In the genomic region with DNA sequence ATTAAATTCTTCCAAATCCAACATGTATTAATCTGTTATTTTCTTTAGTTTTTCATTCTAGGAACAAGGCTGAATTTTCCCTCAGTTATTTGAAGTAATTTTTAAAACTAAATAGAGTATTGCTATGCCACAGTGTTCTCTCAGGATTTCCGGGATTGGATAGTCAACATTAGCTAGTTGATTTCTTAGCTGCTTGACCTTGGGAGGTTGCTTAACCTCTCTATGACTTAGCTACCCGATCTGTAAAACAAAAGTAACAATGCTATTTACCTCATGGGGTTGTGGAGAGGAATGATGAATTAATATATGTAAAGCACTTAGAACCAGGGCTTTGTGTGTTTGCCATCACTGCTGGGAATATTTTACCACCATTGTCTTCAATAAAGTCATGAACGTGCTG, we compare ENCODE assay signal across 23 cellular contexts. TPM values are rescaled to one million over a fixed set of nuclear protein-coding genes. Genes with fewer than 3 reads are reported as not detected.
DNase-seq lines count a peak whose midpoint lies in the region; ATAC-seq lines count a peak whose summit lies in the region.
"Had no signal": no experiment of that assay in that cellular context is flagged by ENCODE, and none has a peak within 500 bp of the region (broad histone marks: within the 10 kb centered on the region; RNA-seq: fewer than 3 reads in every experiment).

No MANE protein-coding gene starts in this region.

- H3K27ac Mint-ChIP-seq in CD8-positive, alpha-beta memory T cell, result peak overlapping the region in 7 of 8 donors; percentile 90 to 97 (median 93)
- H3K27ac Mint-ChIP-seq in T-cell, result peak overlapping the region; percentile 89 to 90
- H3K27ac Mint-ChIP-seq in central memory CD8-positive, alpha-beta T cell (ENCODE audit: low read depth), result peak overlapping the region; percentile 61
- H3K27ac Mint-ChIP-seq in natural killer cell treated with Interleukin-12 subunit alpha and Interleukin-12 subunit beta and Interleukin-15 and Interleukin-18, amount 100 ng/mL, for 72 hours, result peak overlapping the region; percentile 18 to 63

- POLR2A ChIA-PET in CD8-positive, alpha-beta memory T cell (lab: Charles Lee), result interaction anchor here (5.4 kb wide), 1 partner anchor 57 kb away, joined by 29 read pairs; a partner anchor contains a TSS
- POLR2A ChIA-PET in T-cell (lab: Charles Lee), result no interaction called here

- H3K9me3 Mint-ChIP-seq in CD8-positive, alpha-beta memory T cell, result peaks cover 1 to 6% (median 4%) of the 10 kb centered on the region in 5 donors
- peaks cover 0 to 5% (median 1%) of the 10 kb centered on the region in 3 donors for H3K9me3 Mint-ChIP-seq in T-cell
- H3K9me3 Mint-ChIP-seq in central memory CD8-positive, alpha-beta T cell, result no peaks in the 10 kb centered on the region
- no peaks in the 10 kb centered on the region for H3K9me3 Mint-ChIP-seq in natural killer cell treated with Interleukin-12 subunit alpha and Interleukin-12 subunit beta and Interleukin-15 and Interleukin-18, amount 100 ng/mL, for 72 hours

- peaks cover 74% of the 10 kb centered on the region for H3K4me1 ChIP-seq in CD8-positive, alpha-beta memory T cell (ENCODE audit: insufficient read depth, low read length)

- ATAC-seq in T-cell (replicated peaks in 1 of 4) (no peak), GM21723 (IDR thresholded peaks at IDR 0.05; ENCODE audit: unreplicated experiment) (no peak), GM21717 (IDR thresholded peaks at IDR 0.05; ENCODE audit: unreplicated experiment) (no peak)
- ATAC-seq in central memory CD8-positive, alpha-beta T cell (replicated peaks; ENCODE audit: extremely low read depth, poor library complexity, severe bottlenecking), result no peak
- no peak for ATAC-seq in natural killer cell treated with Interleukin-12 subunit alpha and Interleukin-12 subunit beta and Interleukin-15 and Interleukin-18, amount 100 ng/mL, for 72 hours
- ATAC-seq: esophagus mucosa, gastrocnemius medialis, GM12878 had no signal

- H3K36me3 ChIP-seq in CD8-positive, alpha-beta memory T cell (ENCODE audit: insufficient read depth, low read length), result peaks cover 51% of the 10 kb centered on the region

- peaks cover 40 to 86% (median 64%) of the 10 kb centered on the region in 3 donors for H3K36me3 Mint-ChIP-seq in CD8-positive, alpha-beta memory T cell
- H3K36me3 Mint-ChIP-seq in T-cell, result peaks cover 78% of the 10 kb centered on the region
- peaks cover 67% of the 10 kb centered on the region for H3K36me3 Mint-ChIP-seq in central memory CD8-positive, alpha-beta T cell (ENCODE audit: insufficient read depth)
- peaks cover 28% of the 10 kb centered on the region for H3K36me3 Mint-ChIP-seq in natural killer cell treated with Interleukin-12 subunit alpha and Interleukin-12 subunit beta and Interleukin-15 and Interleukin-18, amount 100 ng/mL, for 72 hours

- no peak overlapping the region for H3K4me3 ChIP-seq in CD8-positive, alpha-beta memory T cell (ENCODE audit: low read length)
- H3K4me3 ChIP-seq: gastrocnemius medialis, GM12878, skin epidermis, tibial nerve had no signal

- H3K9me3 ChIP-seq in CD8-positive, alpha-beta memory T cell (ENCODE audit: low read length), result peaks cover 5% of the 10 kb centered on the region

- H3K4me3 Mint-ChIP-seq in CD8-positive, alpha-beta memory T cell, result peak overlapping the region; percentile 49 to 82 (median 64)
- H3K4me3 Mint-ChIP-seq in T-cell, result peak overlapping the region in 2 of 3 donors; percentile 21 to 59
- H3K4me3 Mint-ChIP-seq in central memory CD8-positive, alpha-beta T cell, result no peak overlapping the region
- no peak overlapping the region for H3K4me3 Mint-ChIP-seq in natural killer cell treated with Interleukin-12 subunit alpha and Interleukin-12 subunit beta and Interleukin-15 and Interleukin-18, amount 100 ng/mL, for 72 hours

- H3K4me1 Mint-ChIP-seq in CD8-positive, alpha-beta memory T cell, result peaks cover 71 to 82% (median 81%) of the 10 kb centered on the region in 3 donors
- H3K4me1 Mint-ChIP-seq in T-cell, result peaks cover 74 to 82% (median 80%) of the 10 kb centered on the region in 3 donors
- H3K4me1 Mint-ChIP-seq in central memory CD8-positive, alpha-beta T cell, result peaks cover 54% of the 10 kb centered on the region
- H3K4me1 Mint-ChIP-seq in natural killer cell treated with Interleukin-12 subunit alpha and Interleukin-12 subunit beta and Interleukin-15 and Interleukin-18, amount 100 ng/mL, for 72 hours (ENCODE audit: low read depth in 2 of 2), result peaks cover 32 to 51% of the 10 kb centered on the region in 2 donors

- peaks cover 0 to 2% of the 10 kb centered on the region in 2 donors for H3K27me3 Mint-ChIP-seq in CD8-positive, alpha-beta memory T cell
- H3K27me3 Mint-ChIP-seq in T-cell, result no peaks in the 10 kb centered on the region
- H3K27me3 Mint-ChIP-seq in central memory CD8-positive, alpha-beta T cell, result no peaks in the 10 kb centered on the region
- no peaks in the 10 kb centered on the region for H3K27me3 Mint-ChIP-seq in natural killer cell treated with Interleukin-12 subunit alpha and Interleukin-12 subunit beta and Interleukin-15 and Interleukin-18, amount 100 ng/mL, for 72 hours

- no peak overlapping the region for H3K27ac ChIP-seq in CD8-positive, alpha-beta memory T cell (ENCODE audit: low read depth, low read length)
- H3K27ac ChIP-seq: skin epidermis, tibial nerve had no signal

- no peak for DNase-seq in CD8-positive, alpha-beta memory T cell
- DNase-seq in T-cell (no peak), DMS79 treated with DMSO at 0.1 percent for 48 hours (lab: John Stamatoyannopoulos, UW) (no peak), NAMALWA (ENCODE audit: low spot score) (no peak)
- no peak for DNase-seq in central memory CD8-positive, alpha-beta T cell (ENCODE audit: low spot score in 2 of 2)
- DNase-seq in natural killer cell treated with Interleukin-12 subunit alpha and Interleukin-12 subunit beta and Interleukin-15 and Interleukin-18, amount 100 ng/mL, for 72 hours (ENCODE audit: low spot score), result no peak
- DNase-seq: activated CD4-positive, alpha-beta T cell treated with anti-CD3 and anti-CD28 coated beads, Interleukin-2, amount 50 U/mL, for 1 hour; DMS53; gastrocnemius medialis; hippocampal formation; islet precursor cell; Kasumi-1; NCI-H2029; NCI-H345; nucleus accumbens; SHP77; SW 1271 had no signal

- CTCF ChIA-PET in CD8-positive, alpha-beta memory T cell (lab: Charles Lee), result no interaction called here
- CTCF ChIA-PET in T-cell (lab: Charles Lee), result interaction anchor here in 1 of 2 donors (0.7 to 1.1 kb wide), 3 partner anchors 9 to 57 kb away, joined by 3 to 7 read pairs (median 3); a partner anchor contains a TSS

- no peaks in the 10 kb centered on the region for H3K27me3 ChIP-seq in CD8-positive, alpha-beta memory T cell (ENCODE audit: insufficient read depth, low read length, poor library complexity, severe bottlenecking)
- H3K27me3 ChIP-seq: gastrocnemius medialis, tibial nerve had no signal

RNA-seq across cellular contexts. Expression of a gene that starts 57.4 kb away (rescaled TPM):
- 10 to 100 TPM; 34.2 to 35.9 TPM for total RNA-seq in CD8-positive, alpha-beta memory T cell
- polyA plus RNA-seq in CD8-positive, alpha-beta memory T cell, result 55.1 TPM
- 100 to 1,000 TPM in 3 of 5 donors, 10 to 100 TPM in 2; 88.1 to 165 (median 107) TPM for total RNA-seq in T-cell
- 10 to 100 TPM; 41.9 to 45.4 TPM for total RNA-seq in natural killer cell treated with Interleukin-12 subunit alpha and Interleukin-12 subunit beta and Interleukin-15 and Interleukin-18, amount 100 ng/mL, for 72 hours

Comparison
In these comparisons a context has a peak if more than half of its experiments do, and no peak if none do; other contexts are left out.
1. H3K27ac Mint-ChIP-seq: peak in every context shown above with its lines; median percentile 93 in CD8-positive, alpha-beta memory T cell; 90 in T-cell; 61 in central memory CD8-positive, alpha-beta T cell; 40 in natural killer cell treated with Interleukin-12 subunit alpha and Interleukin-12 subunit beta and Interleukin-15 and Interleukin-18, amount 100 ng/mL, for 72 hours.
2. H3K4me3 Mint-ChIP-seq: peak in CD8-positive, alpha-beta memory T cell (7 of 7) and T-cell (2 of 3); none in central memory CD8-positive, alpha-beta T cell (single experiment) and natural killer cell treated with Interleukin-12 subunit alpha and Interleukin-12 subunit beta and Interleukin-15 and Interleukin-18, amount 100 ng/mL, for 72 hours (single experiment).